ENCODE assay signal across 8 cellular contexts in the genomic region with DNA sequence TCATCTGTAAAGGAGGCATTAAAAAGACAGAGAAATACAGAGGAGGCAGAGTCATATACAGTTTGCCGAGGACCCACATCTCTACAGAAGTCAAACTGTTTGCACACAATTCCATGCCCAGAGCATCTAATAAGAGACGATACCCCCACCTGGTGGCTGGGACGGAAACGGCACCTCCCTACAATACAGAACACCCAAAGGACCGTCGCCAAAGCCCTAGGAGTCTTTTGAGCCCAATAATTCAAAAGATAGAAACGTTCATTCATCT. TPM values are rescaled to one million over a fixed set of nuclear protein-coding genes. Genes with fewer than 3 reads are reported as not detected.
DNase-seq lines count a peak whose midpoint lies in the region; ATAC-seq, FAIRE-seq and TF ChIP-seq lines count a peak whose summit lies in the region.

No MANE protein-coding gene starts in this region.

- peak; percentile 15 for ATAC-seq in HG02884 (IDR thresholded peaks at IDR 0.05; ENCODE audit: unreplicated experiment)
- ATAC-seq in left ventricle myocardium superior: peak; percentile 39

- peak; percentile 95 for FAIRE-seq in GM12891 (lab: Jason Lieb, UNC)

- TF ChIP-seq POLR2A in GM12891 (IDR thresholded peaks at IDR 0.05; ENCODE audit: low read depth, low read length): no peak

- intact Hi-C loops in left ventricle myocardium superior (cut with micrococcal nuclease): loop anchor here (2.0 kb wide), 1 partner anchor 15 kb away; no protein-coding TSS in a partner anchor

- DNase-seq in GM12891 (ENCODE audit: insufficient read length, low spot score) (no peak), NCI-H146 treated with DMSO at 0.1 percent for 48 hours (lab: John Stamatoyannopoulos, UW; ENCODE audit: unreplicated experiment) (peak; percentile 96), T-helper 1 cell (peak; percentile 77 to 92 (median 87)), amniotic stem cell (lab: John Stamatoyannopoulos, UW) (peak; percentile 90), left ventricle myocardium superior (peak; percentile 94), pulmonary artery endothelial cell (ENCODE audit: low read depth, low spot score) (peak; percentile 73), GM19238 (ENCODE audit: insufficient read length, low spot score) (no peak)

TF ChIP-seq in GM12891, 5 proteins besides CTCF, POLR2A, EP300 and RAD21:
- no peak for TF ChIP-seq POLR2AphosphoS5 (IDR thresholded peaks at IDR 0.05; ENCODE audit: low read depth, low read length)
- TF ChIP-seq TAF1 (IDR thresholded peaks at IDR 0.05; ENCODE audit: low read depth, low read length): no peak
- no peak for TF ChIP-seq POU2F2 (IDR thresholded peaks at IDR 0.05; ENCODE audit: low read depth, low read length)
- TF ChIP-seq PAX5 (IDR thresholded peaks at IDR 0.05; ENCODE audit: insufficient read depth, low read length, severe bottlenecking): no peak
- no peak for TF ChIP-seq SPI1 (IDR thresholded peaks at IDR 0.05; ENCODE audit: low read depth, low read length)

RNA-seq across cellular contexts. Expression of a gene that starts 0.7 kb away (rescaled TPM):
- polyA plus RNA-seq in GM12891 (2012; ENCODE audit: low read depth, missing spikeins): 35.3 TPM
- total RNA-seq in left ventricle myocardium superior (11.6 TPM), pulmonary artery endothelial cell (10.7 and 13.2 TPM in 2 replicates)

RNA-seq across cellular contexts. Expression of a gene that starts 5.1 kb away (rescaled TPM):
- polyA plus RNA-seq in GM12891 (2012; ENCODE audit: low read depth, missing spikeins): 24.7 TPM
- 53.0 TPM for total RNA-seq in left ventricle myocardium superior
- 0.59 and 1.1 TPM in 2 replicates for total RNA-seq in pulmonary artery endothelial cell

RNA-seq across cellular contexts. Expression of a gene that starts 20.6 kb away (rescaled TPM):
- 13.1 TPM for polyA plus RNA-seq in GM12891 (2012; ENCODE audit: low read depth, missing spikeins)
- 22.2 TPM for total RNA-seq in left ventricle myocardium superior
- 14.2 and 20.1 TPM in 2 replicates for total RNA-seq in pulmonary artery endothelial cell

RNA-seq across cellular contexts. Expression of a gene that starts 20.9 kb away (rescaled TPM):
- 30.3 TPM for polyA plus RNA-seq in GM12891 (2012; ENCODE audit: low read depth, missing spikeins)
- total RNA-seq in left ventricle myocardium superior (34.8 TPM), pulmonary artery endothelial cell (42.3 and 55.5 TPM in 2 replicates)

RNA-seq across cellular contexts. Expression of a gene that starts 24.0 kb away (rescaled TPM):
- 5,893 TPM for polyA plus RNA-seq in GM12891 (2012; ENCODE audit: low read depth, missing spikeins)
- total RNA-seq in left ventricle myocardium superior (1,154 TPM), pulmonary artery endothelial cell (195 and 372 TPM in 2 replicates)

Comparison
In these comparisons a context has a peak if more than half of its experiments do, and no peak if none do; other contexts are left out.
1. DNase-seq: peak in NCI-H146 treated with DMSO at 0.1 percent for 48 hours (single experiment), T-helper 1 cell (5 of 5), amniotic stem cell (single experiment), left ventricle myocardium superior (single experiment) and pulmonary artery endothelial cell (single experiment); none in GM12891 (single experiment) and GM19238 (single experiment).
2. RNA of a gene that starts 5.1 kb away (total RNA-seq): 53.0 TPM in left ventricle myocardium superior (single experiment); 0.59 to 1.1 TPM in pulmonary artery endothelial cell; every median in the first group is over 10 times any median in the second.